21 cellular contexts compared by ENCODE assay signal in genomic region chr4:2273221-2273620, GRCh38.
"Had no signal": no experiment of that assay in that cellular context is flagged by ENCODE, and none has a peak within 500 bp of the region (broad histone marks: within the 10 kb centered on the region; RNA-seq: fewer than 3 reads in every experiment).

No MANE protein-coding gene starts in this region.

- H3K9me3 ChIP-seq: ascending aorta, body of pancreas had no signal

- H3K9me3 Mint-ChIP-seq: activated naive CD4-positive, alpha-beta T cell treated with anti-CD3 and anti-CD28 coated beads, Interleukin-2, amount 50 U/mL, for 24 hours; T-cell had no signal

- H2AFZ ChIP-seq: PC-9 had no signal

- H3K27ac ChIP-seq: ascending aorta, body of pancreas, PC-9, SK-N-MC, WERI-Rb-1 had no signal

- H3K4me1 Mint-ChIP-seq: activated naive CD4-positive, alpha-beta T cell treated with anti-CD3 and anti-CD28 coated beads, Interleukin-2, amount 50 U/mL, for 24 hours had no signal

- H3K4me1 ChIP-seq: ascending aorta, body of pancreas had no signal

- H3K4me2 ChIP-seq: PC-9 had no signal

- ATAC-seq: activated CD4-positive, CD25-positive, alpha-beta regulatory T cell treated with anti-CD3 and anti-CD28 coated beads, Interleukin-2, amount 50 U/mL, for 24 hours; activated CD8-positive, alpha-beta T cell treated with anti-CD3 and anti-CD28 coated beads, Interleukin-2, amount 10 ng/mL, durations not matched to agents 7 days and 5 days; body of pancreas; T-cell had no signal

- H3K36me3 ChIP-seq: ascending aorta, WERI-Rb-1 had no signal

- DNase-seq: activated CD4-positive, alpha-beta T cell treated with anti-CD3 and anti-CD28 coated beads for 4 hours; activated CD8-positive, alpha-beta memory T cell treated with anti-CD3 and anti-CD28 coated beads, Interleukin-2, amount 50 U/mL, for 48 hours; activated CD8-positive, alpha-beta T cell treated with anti-CD3 and anti-CD28 coated beads, Interleukin-2, amount 10 ng/mL, durations not matched to agents 7 days and 5 days; activated naive CD4-positive, alpha-beta T cell; activated T-cell treated with anti-CD3 and anti-CD28 coated beads, Interleukin-2, amount 50 U/mL, for 1 hour; body of pancreas; central memory CD4-positive, alpha-beta T cell; MM.1S; NCI-H1105 treated with DMSO at 0.1 percent for 48 hours; NCI-H1436 treated with DMSO at 0.1 percent for 48 hours; NCI-H187; NCI-H2081; NCI-H510A treated with DMSO at 0.1 percent for 48 hours; PC-9; T-cell; T-helper 2 cell; WERI-Rb-1 had no signal

- H3K36me3 Mint-ChIP-seq: activated naive CD4-positive, alpha-beta T cell treated with anti-CD3 and anti-CD28 coated beads, Interleukin-2, amount 50 U/mL, for 24 hours had no signal

- H3K4me3 ChIP-seq: ascending aorta, body of pancreas, PC-9, SK-N-MC had no signal

- H3K27me3 Mint-ChIP-seq: activated naive CD4-positive, alpha-beta T cell treated with anti-CD3 and anti-CD28 coated beads, Interleukin-2, amount 50 U/mL, for 24 hours; T-cell had no signal

- H3K27ac Mint-ChIP-seq: activated CD8-positive, alpha-beta T cell treated with anti-CD3 and anti-CD28 coated beads, Interleukin-2, amount 10 ng/mL, durations not matched to agents 7 days and 5 days; activated naive CD4-positive, alpha-beta T cell treated with anti-CD3 and anti-CD28 coated beads, Interleukin-2, amount 50 U/mL, for 24 hours; T-cell had no signal

- H3K4me3 Mint-ChIP-seq: activated CD8-positive, alpha-beta T cell treated with anti-CD3 and anti-CD28 coated beads, Interleukin-2, amount 10 ng/mL, durations not matched to agents 7 days and 5 days; activated naive CD4-positive, alpha-beta T cell treated with anti-CD3 and anti-CD28 coated beads, Interleukin-2, amount 50 U/mL, for 24 hours; T-cell had no signal

- H3K27me3 ChIP-seq: ascending aorta, body of pancreas had no signal
